ENCODE assay signal across 17 cellular contexts in genomic region chr9:129501771-129502324, GRCh38.
DNase-seq lines count a peak whose midpoint lies in the region; ATAC-seq, FAIRE-seq and TF ChIP-seq lines count a peak whose summit lies in the region.
"Had no signal": no experiment of that assay in that cellular context is flagged by ENCODE, and none has a peak within 500 bp of the region (broad histone marks: within the 10 kb centered on the region; RNA-seq: fewer than 3 reads in every experiment).

No MANE protein-coding gene starts in this region.

- peak overlapping the region; percentile 54 for H3K27ac Mint-ChIP-seq in T-helper 17 cell
- H3K27ac Mint-ChIP-seq: activated naive CD8-positive, alpha-beta T cell had no signal

- intact Hi-C loops in kidney (cut with DNase I) = no loop called here

- H3K36me3 ChIP-seq in GM23248 (ENCODE audit: low read depth) = no peaks in the 10 kb centered on the region
- no peaks in the 10 kb centered on the region for H3K36me3 ChIP-seq in kidney (ENCODE audit: control insufficient read depth in 1 of 2, insufficient read depth in 2 of 2, low read length in 2 of 2)
- H3K36me3 ChIP-seq in smooth muscle cell (ENCODE audit: low read depth) = no peaks in the 10 kb centered on the region
- H3K36me3 ChIP-seq: colonic mucosa had no signal

- H3F3A ChIP-seq in GM23248 (ENCODE audit: insufficient read depth) = peaks cover 34% of the 10 kb centered on the region
- peaks cover 49% of the 10 kb centered on the region for H3F3A ChIP-seq in smooth muscle cell (ENCODE audit: low read depth)

- TF ChIP-seq CTCF in kidney (IDR thresholded peaks at IDR 0.05; ENCODE audit: borderline replicate concordance, extremely low read depth, insufficient read depth) (no peak), smooth muscle cell (IDR thresholded peaks at IDR 0.05; ENCODE audit: borderline replicate concordance, insufficient read depth, poor library complexity, severe bottlenecking) (no peak)

- H3K9me3 ChIP-seq in GM23248 (ENCODE audit: low read depth) = no peaks in the 10 kb centered on the region
- H3K9me3 ChIP-seq in T-helper 17 cell (ENCODE audit: control insufficient read depth, low read length, poor library complexity, severe bottlenecking) = no peaks in the 10 kb centered on the region
- H3K9me3 ChIP-seq in kidney (ENCODE audit: control insufficient read depth in 1 of 2, low read length in 2 of 2) = no peaks in the 10 kb centered on the region
- no peaks in the 10 kb centered on the region for H3K9me3 ChIP-seq in smooth muscle cell (replicated peaks; ENCODE audit: low read depth)
- H3K9me3 ChIP-seq: colonic mucosa had no signal

- H3K9me2 ChIP-seq in GM23248 (ENCODE audit: insufficient read depth) = no peaks in the 10 kb centered on the region

- no peaks in the 10 kb centered on the region for H3K27me3 ChIP-seq in GM23248 (replicated peaks; ENCODE audit: insufficient read depth)
- no peaks in the 10 kb centered on the region for H3K27me3 ChIP-seq in smooth muscle cell (ENCODE audit: low read depth)
- H3K27me3 ChIP-seq: colonic mucosa had no signal

- H3K9ac ChIP-seq in GM23248 (no peak overlapping the region), kidney (ENCODE audit: low read length in 2 of 2) (no peak overlapping the region), smooth muscle cell (ENCODE audit: low read depth) (no peak overlapping the region)

- WGBS in GM23248 (ENCODE audit: low coverage in 1 of 2, low lambda C conversion rate in 2 of 2, missing lambda C conversion rate in 2 of 2), 2 experiments = 52 to 55% methylated on average over 4 of the region's 4 CpGs
- WGBS in smooth muscle cell (ENCODE audit: low lambda C conversion rate) = 66% methylated on average over 4 of the region's 4 CpGs

- peaks cover 4% of the 10 kb centered on the region for H3K36me3 Mint-ChIP-seq in T-helper 17 cell (ENCODE audit: low read depth)
- H3K36me3 Mint-ChIP-seq: activated naive CD8-positive, alpha-beta T cell had no signal

- no peak overlapping the region for H3K27ac ChIP-seq in GM23248
- peak overlapping the region; percentile 41 to 48 for H3K27ac ChIP-seq in kidney (ENCODE audit: low read depth in 2 of 2, low read length in 2 of 2)
- H3K27ac ChIP-seq in smooth muscle cell (ENCODE audit: low read depth) = peak overlapping the region; percentile 94
- H3K27ac ChIP-seq: colonic mucosa, VCaP had no signal

- peaks cover 29% of the 10 kb centered on the region for H3K4me1 Mint-ChIP-seq in T-helper 17 cell

- H3K4me3 Mint-ChIP-seq in T-helper 17 cell = peak overlapping the region; percentile 56
- H3K4me3 Mint-ChIP-seq: activated naive CD8-positive, alpha-beta T cell; CD4-positive, CD25-positive, alpha-beta regulatory T cell had no signal

- in situ Hi-C loops in GM23248 (cut with MboI) = no loop called here

- no peak for ATAC-seq in T-helper 17 cell
- ATAC-seq in stimulated activated naive CD8-positive, alpha-beta T cell treated with anti-CD3 and anti-CD28 coated beads, Interleukin-15, Interleukin-2, amounts not matched to agents 100 U/mL and 50 U/mL, for 24 hours = no peak
- ATAC-seq in HG03457 (IDR thresholded peaks at IDR 0.05; ENCODE audit: unreplicated experiment) = no peak

- no peak overlapping the region for H3K4me2 ChIP-seq in GM23248 (ENCODE audit: unreplicated experiment)
- no peak overlapping the region for H3K4me2 ChIP-seq in smooth muscle cell

- H3K4me3 ChIP-seq in GM23248 = no peak overlapping the region
- H3K4me3 ChIP-seq in kidney (ENCODE audit: low read length in 2 of 2) = no peak overlapping the region
- no peak overlapping the region for H3K4me3 ChIP-seq in smooth muscle cell
- H3K4me3 ChIP-seq: colonic mucosa had no signal

- peak; percentile 23 for DNase-seq in GM23248
- DNase-seq in T-helper 17 cell = no peak
- no peak for DNase-seq in kidney
- DNase-seq in smooth muscle cell (lab: John Stamatoyannopoulos, UW; ENCODE audit: unreplicated experiment) = no peak
- DNase-seq in NCI-H187 (lab: John Stamatoyannopoulos, UW) = no peak
- DNase-seq in stimulated activated naive CD8-positive, alpha-beta T cell treated with anti-CD3 and anti-CD28 coated beads, Interleukin-15, Interleukin-2, amounts not matched to agents 100 U/mL and 50 U/mL, for 24 hours = no peak
- DNase-seq in GF-D8 (lab: John Stamatoyannopoulos, UW) = no peak
- DNase-seq: activated T-cell treated with anti-CD3 and anti-CD28 coated beads for 4 hours; CD4-positive, CD25-positive, alpha-beta regulatory T cell; colonic mucosa; MM.1S; stimulated activated CD4-positive, alpha-beta T cell treated with anti-CD3 and anti-CD28 coated beads, Interleukin-2, amount 100 ng/mL, for 48 hours had no signal

- FAIRE-seq in kidney (lab: Jason Lieb, UNC) = no peak
- FAIRE-seq: G401.6, H54 had no signal

- H4K20me1 ChIP-seq in GM23248 (ENCODE audit: insufficient read depth) (no peaks in the 10 kb centered on the region), smooth muscle cell (ENCODE audit: low read depth) (no peaks in the 10 kb centered on the region)

- H3K79me2 ChIP-seq in GM23248 (ENCODE audit: insufficient read depth) = 0 out of 2 replicates have a peak, but pooled peaks cover 2% of the 10 kb centered on the region
- no peaks in the 10 kb centered on the region for H3K79me2 ChIP-seq in smooth muscle cell (ENCODE audit: low read depth)

- H3K4me1 ChIP-seq in GM23248 (ENCODE audit: insufficient read depth) (peaks cover 16% of the 10 kb centered on the region), kidney (ENCODE audit: control insufficient read depth in 1 of 2, insufficient read depth in 1 of 2, low read depth in 1 of 2, low read length in 2 of 2) (peaks cover 19 to 20% of the 10 kb centered on the region in 2 donors), smooth muscle cell (ENCODE audit: low read depth) (peaks cover 36% of the 10 kb centered on the region)
- H3K4me1 ChIP-seq: colonic mucosa had no signal

- H3K27me3 Mint-ChIP-seq in T-helper 17 cell = no peaks in the 10 kb centered on the region
- H3K27me3 Mint-ChIP-seq: activated naive CD8-positive, alpha-beta T cell; CD4-positive, CD25-positive, alpha-beta regulatory T cell had no signal

- no peak overlapping the region for H2AFZ ChIP-seq in GM23248
- H2AFZ ChIP-seq in smooth muscle cell (ENCODE audit: low read depth) = no peak overlapping the region
